ENCODE assay signal across 1 cellular context in genomic region chr10:133128126-133129081, GRCh38.
A peak's percentile ranks its signal among the peaks of the same experiment; 100 is the strongest.
TF ChIP-seq lines count a peak whose summit lies in the region.

No MANE protein-coding gene starts in this region.

TF ChIP-seq in K562, 482 proteins besides CTCF, POLR2A, EP300 and RAD21:
- TF ChIP-seq KAT7 (CRISPR knock-in tag; IDR thresholded peaks at IDR 0.05; ENCODE audit: borderline replicate concordance) (no peak), ZBTB34 (CRISPR knock-in tag; IDR thresholded peaks at IDR 0.05) (no peak), TRIM25 (IDR thresholded peaks at IDR 0.05; ENCODE audit: borderline replicate concordance) (no peak), ZNF695 (CRISPR knock-in tag; IDR thresholded peaks at IDR 0.05) (no peak), SAP30 (IDR thresholded peaks at IDR 0.05; ENCODE audit: borderline replicate concordance, insufficient read depth, low read depth, low read length, poor library complexity, severe bottlenecking) (no peak), ZBTB33 (CRISPR knock-in tag; IDR thresholded peaks at IDR 0.05) (peak; percentile 63), THRA (IDR thresholded peaks at IDR 0.05) (no peak), NFE2 (IDR thresholded peaks at IDR 0.05; ENCODE audit: low read depth) (no peak)
